In the genomic region with DNA sequence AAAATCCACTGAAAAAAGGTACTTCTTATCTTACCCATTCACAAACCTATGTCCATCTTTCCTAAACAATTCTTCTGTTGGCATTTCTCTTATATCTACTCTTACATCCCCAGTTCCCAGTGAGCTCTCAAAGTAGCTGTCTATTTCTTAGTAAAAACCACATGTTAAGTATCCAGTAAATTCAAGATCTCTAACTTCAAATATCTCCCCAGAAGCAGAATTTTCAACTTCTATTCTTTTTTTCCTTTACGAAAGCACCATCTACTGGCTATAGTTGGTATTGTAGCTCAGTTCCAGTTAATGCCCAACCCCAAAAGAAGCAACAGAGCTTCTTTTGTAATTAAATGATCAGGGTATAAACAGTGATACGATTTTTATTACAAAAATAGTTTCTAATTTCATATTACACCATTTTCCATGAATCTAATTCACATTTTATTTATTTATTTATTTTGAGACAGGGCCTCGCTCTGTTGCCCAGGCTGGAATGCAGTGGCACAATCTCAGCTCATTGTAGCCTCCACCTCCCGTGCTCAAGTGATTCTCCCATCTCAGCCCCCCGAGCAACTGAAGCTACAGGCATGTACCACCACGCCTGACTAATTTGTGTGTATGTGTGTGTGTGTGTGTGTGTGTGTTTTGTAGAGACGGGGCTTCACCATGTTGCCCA, we compare ENCODE assay signal across 7 cellular contexts. TPM values are rescaled to one million over a fixed set of nuclear protein-coding genes. Genes with fewer than 3 reads are reported as not detected.
DNase-seq lines count a peak whose midpoint lies in the region; ATAC-seq and TF ChIP-seq lines count a peak whose summit lies in the region.

No MANE protein-coding gene starts in this region.

- DNase-seq in ELF-1 (ENCODE audit: low read depth, low spot score) (peak; percentile 25), KG1 (lab: John Stamatoyannopoulos, UW) (peak; percentile 69), SK-MEL-5 (ENCODE audit: low read depth, low spot score) (peak; percentile 60), esophagus squamous epithelium (lab: John Stamatoyannopoulos, UW) (no peak), NCI-H524 treated with DMSO at 0.1 percent for 48 hours (lab: John Stamatoyannopoulos, UW) (no peak)

- 24 to 29% methylated on average over 3 to 6 of the region's 7 CpGs for WGBS in esophagus squamous epithelium, 2 donors

- TF ChIP-seq CTCF in esophagus squamous epithelium (IDR thresholded peaks at IDR 0.05): peak; percentile 57 to 85 (median 74)
- TF ChIP-seq CTCF in neutrophil (IDR thresholded peaks at IDR 0.05): peak; percentile 85

- H3K4me1 ChIP-seq in esophagus squamous epithelium (peaks cover 0 to 7% (median 0%) of the 10 kb centered on the region in 3 donors), neutrophil (ENCODE audit: control insufficient read depth in 1 of 2, insufficient read depth in 1 of 2, low read depth in 1 of 2, low read length in 1 of 2) (peaks cover 27 to 45% of the 10 kb centered on the region in 2 experiments)

- H3K9me3 ChIP-seq in esophagus squamous epithelium: no peaks in the 10 kb centered on the region
- H3K9me3 ChIP-seq in neutrophil: no peaks in the 10 kb centered on the region

- intact Hi-C loops in esophagus squamous epithelium (cut with DNase I): loop anchor here (5.0 kb wide), 1 partner anchor 132 kb away; no protein-coding TSS in a partner anchor

- no peaks in the 10 kb centered on the region for H3K36me3 ChIP-seq in esophagus squamous epithelium
- no peaks in the 10 kb centered on the region for H3K36me3 ChIP-seq in neutrophil

- ATAC-seq in GM18519 (IDR thresholded peaks at IDR 0.05; ENCODE audit: low FRiP score, unreplicated experiment): no peak

- no peak overlapping the region for H3K27ac ChIP-seq in esophagus squamous epithelium
- H3K27ac ChIP-seq in neutrophil: peak overlapping the region; percentile 39

- in situ Hi-C loops in SK-MEL-5 (cut with HindIII; ENCODE audit: low pct_unique_long_range_greater_than_20kb, low sequenced_read_pairs): no loop called here

- no peak for TF ChIP-seq POLR2A in esophagus squamous epithelium (IDR thresholded peaks at IDR 0.05)

- H3K27me3 ChIP-seq in esophagus squamous epithelium: peaks cover 0 to 8% (median 0%) of the 10 kb centered on the region in 4 donors
- H3K27me3 ChIP-seq in neutrophil: no peaks in the 10 kb centered on the region

- H3K4me3 ChIP-seq in esophagus squamous epithelium: no peak overlapping the region
- H3K4me3 ChIP-seq in neutrophil (ENCODE audit: low read depth in 1 of 2, low read length in 1 of 2): no peak overlapping the region

RNA-seq across cellular contexts. Expression of a gene that starts 28.5 kb away (rescaled TPM):
- not detected in 2 replicates for total RNA-seq in SK-MEL-5 (2014; rRNA removed; shearing (Covaris generic))
- 0.05 and 0.06 TPM in 2 replicates for polyA plus RNA-seq in SK-MEL-5 (2015; cell fraction: cytosol; rRNA removed)
- 0.09 and 0.43 TPM in 2 replicates for polyA plus RNA-seq in SK-MEL-5 (2015; cell fraction: nucleus; rRNA removed)
- under 1 TPM in 1 of 4 donors, not detected in 3; 0.38 TPM for total RNA-seq in esophagus squamous epithelium

Comparison
In these comparisons a context has a peak if more than half of its experiments do, and no peak if none do; other contexts are left out.
1. DNase-seq: peak in ELF-1 (single experiment), KG1 (single experiment) and SK-MEL-5 (single experiment); none in esophagus squamous epithelium (single experiment) and NCI-H524 treated with DMSO at 0.1 percent for 48 hours (single experiment).